Comparison of ENCODE assay signal across 29 cellular contexts in genomic region chr12:97835541-97835940, GRCh38.
"Had no signal": no experiment of that assay in that cellular context is flagged by ENCODE, and none has a peak within 500 bp of the region (broad histone marks: within the 10 kb centered on the region; RNA-seq: fewer than 3 reads in every experiment).

No MANE protein-coding gene starts in this region.

- H3K4me3 Mint-ChIP-seq: stimulated activated effector memory CD8-positive, alpha-beta T cell treated with anti-CD3 and anti-CD28 coated beads, Interleukin-12 subunit alpha, Interleukin-12 subunit beta, amount 100 ng/mL, for 72 hours; stimulated activated memory B cell treated with anti-CD40 and anti-IgM and Interleukin-4, amounts not matched to agents 10 μg/mL and 1 μg/mL and 100 μg/mL, for 72 hours; stimulated activated naive B cell treated with anti-CD40 and anti-IgM and Interleukin-4, amounts not matched to agents 10 μg/mL and 1 μg/mL and 100 μg/mL, for 72 hours; stimulated activated naive CD8-positive, alpha-beta T cell treated with anti-CD3 and anti-CD28 coated beads, Interleukin-15, amount 100 ng/mL, for 72 hours; stimulated activated naive CD8-positive, alpha-beta T cell treated with anti-CD3 and anti-CD28 coated beads, Interleukin-15, Interleukin-2, amounts not matched to agents 100 ng/mL and 50 ng/mL, for 24 hours; type B pancreatic cell had no signal

- H3K27ac ChIP-seq: stomach, suprapubic skin, testis, thoracic aorta, thyroid gland, tibial artery, tibial nerve, transverse colon, upper lobe of left lung, upper lobe of right lung, uterus, vagina had no signal

- H3K27ac Mint-ChIP-seq: stimulated activated effector memory CD8-positive, alpha-beta T cell treated with anti-CD3 and anti-CD28 coated beads, Interleukin-12 subunit alpha, Interleukin-12 subunit beta, amount 100 ng/mL, for 72 hours; stimulated activated memory B cell treated with anti-CD40 and anti-IgM and Interleukin-4, amounts not matched to agents 10 μg/mL and 1 μg/mL and 100 μg/mL, for 72 hours; stimulated activated naive B cell treated with anti-CD40 and anti-IgM and Interleukin-4, amounts not matched to agents 10 μg/mL and 1 μg/mL and 100 μg/mL, for 72 hours; stimulated activated naive CD8-positive, alpha-beta T cell treated with anti-CD3 and anti-CD28 coated beads, Interleukin-15, amount 100 ng/mL, for 72 hours; stimulated activated naive CD8-positive, alpha-beta T cell treated with anti-CD3 and anti-CD28 coated beads, Interleukin-15, Interleukin-2, amounts not matched to agents 100 ng/mL and 50 ng/mL, for 24 hours; type B pancreatic cell had no signal

- ATAC-seq: stimulated activated effector memory CD8-positive, alpha-beta T cell treated with anti-CD3 and anti-CD28 coated beads, Interleukin-12 subunit alpha, Interleukin-12 subunit beta, amount 100 ng/mL, for 72 hours; stimulated activated memory B cell treated with anti-CD40 and anti-IgM and Interleukin-4, amounts not matched to agents 10 μg/mL and 1 μg/mL and 100 μg/mL, for 72 hours; stimulated activated naive B cell treated with anti-CD40 and anti-IgM and Interleukin-4, amounts not matched to agents 10 μg/mL and 1 μg/mL and 100 μg/mL, for 72 hours; stimulated activated naive CD8-positive, alpha-beta T cell treated with anti-CD3 and anti-CD28 coated beads, Interleukin-15, amount 100 ng/mL, for 72 hours; stimulated activated naive CD8-positive, alpha-beta T cell treated with anti-CD3 and anti-CD28 coated beads, Interleukin-15, Interleukin-2, amounts not matched to agents 100 U/mL and 50 U/mL, for 24 hours; upper lobe of right lung had no signal

- H3K9me3 ChIP-seq: stomach, suprapubic skin, testis, thoracic aorta, thyroid gland, tibial artery, tibial nerve, transverse colon, upper lobe of left lung, upper lobe of right lung, uterus, vagina had no signal

- H3K4me1 Mint-ChIP-seq: stimulated activated effector memory CD8-positive, alpha-beta T cell treated with anti-CD3 and anti-CD28 coated beads, Interleukin-12 subunit alpha, Interleukin-12 subunit beta, amount 100 ng/mL, for 72 hours; stimulated activated memory B cell treated with anti-CD40 and anti-IgM and Interleukin-4, amounts not matched to agents 10 μg/mL and 1 μg/mL and 100 μg/mL, for 72 hours; stimulated activated naive B cell treated with anti-CD40 and anti-IgM and Interleukin-4, amounts not matched to agents 10 μg/mL and 1 μg/mL and 100 μg/mL, for 72 hours; stimulated activated naive CD8-positive, alpha-beta T cell treated with anti-CD3 and anti-CD28 coated beads, Interleukin-15, amount 100 ng/mL, for 72 hours had no signal

- H3K27me3 ChIP-seq: stomach, suprapubic skin, testis, thyroid gland, tibial artery, tibial nerve, transverse colon, upper lobe of left lung, upper lobe of right lung, uterus, vagina had no signal

- H3K4me3 ChIP-seq: stomach, suprapubic skin, testis, thoracic aorta, thyroid gland, tibial artery, tibial nerve, transverse colon, upper lobe of left lung, upper lobe of right lung, uterus, vagina had no signal

- H3K36me3 Mint-ChIP-seq: stimulated activated effector memory CD8-positive, alpha-beta T cell treated with anti-CD3 and anti-CD28 coated beads, Interleukin-12 subunit alpha, Interleukin-12 subunit beta, amount 100 ng/mL, for 72 hours; stimulated activated memory B cell treated with anti-CD40 and anti-IgM and Interleukin-4, amounts not matched to agents 10 μg/mL and 1 μg/mL and 100 μg/mL, for 72 hours; stimulated activated naive B cell treated with anti-CD40 and anti-IgM and Interleukin-4, amounts not matched to agents 10 μg/mL and 1 μg/mL and 100 μg/mL, for 72 hours; type B pancreatic cell had no signal

- H3K36me3 ChIP-seq: stomach, suprapubic skin, thoracic aorta, thyroid gland, tibial artery, tibial nerve, transverse colon, upper lobe of left lung, upper lobe of right lung, uterus, vagina had no signal

- FAIRE-seq: urothelium cell line had no signal

- H3K27me3 Mint-ChIP-seq: stimulated activated memory B cell treated with anti-CD40 and anti-IgM and Interleukin-4, amounts not matched to agents 10 μg/mL and 1 μg/mL and 100 μg/mL, for 72 hours; stimulated activated naive B cell treated with anti-CD40 and anti-IgM and Interleukin-4, amounts not matched to agents 10 μg/mL and 1 μg/mL and 100 μg/mL, for 72 hours; stimulated activated naive CD8-positive, alpha-beta T cell treated with anti-CD3 and anti-CD28 coated beads, Interleukin-15, amount 100 ng/mL, for 72 hours; stimulated activated naive CD8-positive, alpha-beta T cell treated with anti-CD3 and anti-CD28 coated beads, Interleukin-15, Interleukin-2, amounts not matched to agents 100 ng/mL and 50 ng/mL, for 24 hours; type B pancreatic cell had no signal

- DNase-seq: stimulated activated CD4-positive, alpha-beta T cell treated with anti-CD3 and anti-CD28 coated beads, Interleukin-2, amount 100 ng/mL, for 48 hours; stimulated activated CD4-positive, alpha-beta T cell treated with anti-CD3 and anti-CD28 coated beads, Interleukin-4, amount 100 ng/mL, for 1 hour; stimulated activated CD4-positive, alpha-beta T cell treated with anti-CD3 and anti-CD28 coated beads, Interleukin-4, amount 100 ng/mL, for 24 hours; stimulated activated CD4-positive, alpha-beta T cell treated with anti-CD3 and anti-CD28 coated beads, Interleukin-4, amount 100 ng/mL, for 4 hours; stimulated activated CD8-positive, alpha-beta memory T cell treated with anti-CD3 and anti-CD28 coated beads, Interleukin-4, amount 100 ng/mL, for 48 hours; stimulated activated naive B cell treated with anti-CD40 and anti-IgM and Interleukin-4, amounts not matched to agents 10 μg/mL and 1 μg/mL and 100 μg/mL, for 72 hours; stimulated activated naive CD4-positive, alpha-beta T cell; stimulated activated naive CD4-positive, alpha-beta T cell treated with Interleukin-2 at 50 U/mL for 16 hours; stimulated activated naive CD8-positive, alpha-beta T cell treated with anti-CD3 and anti-CD28 coated beads, Interleukin-15, amount 100 ng/mL, for 72 hours; stimulated activated naive CD8-positive, alpha-beta T cell treated with anti-CD3 and anti-CD28 coated beads, Interleukin-15, Interleukin-2, amounts not matched to agents 100 U/mL and 50 U/mL, for 24 hours; stomach; substantia nigra; testis; thyroid gland; tibial artery; transverse colon; trophoblast cell; upper lobe of left lung; upper lobe of right lung; uterus had no signal

- H3K4me1 ChIP-seq: stomach, suprapubic skin, testis, thyroid gland, tibial artery, tibial nerve, transverse colon, upper lobe of left lung, upper lobe of right lung, uterus, vagina had no signal

- H3K9me3 Mint-ChIP-seq: stimulated activated memory B cell treated with anti-CD40 and anti-IgM and Interleukin-4, amounts not matched to agents 10 μg/mL and 1 μg/mL and 100 μg/mL, for 72 hours had no signal
